ENCODE assay signal across 1 cellular context in genomic region chr7:158317238-158318205, GRCh38.
A peak's percentile ranks its signal among the peaks of the same experiment; 100 is the strongest.
TF ChIP-seq lines count a peak whose summit lies in the region.

No MANE protein-coding gene starts in this region.

TF ChIP-seq in H1, 55 proteins besides CTCF, POLR2A, EP300 and RAD21:
- no peak for TF ChIP-seq SAP30 (IDR thresholded peaks at IDR 0.05; ENCODE audit: insufficient read depth, insufficient replicate concordance, low read length)
- no peak for TF ChIP-seq SP4 (IDR thresholded peaks at IDR 0.05; ENCODE audit: low read length)
- no peak for TF ChIP-seq CBX8 (IDR thresholded peaks at IDR 0.05; ENCODE audit: borderline replicate concordance, low read depth, low read length)
- TF ChIP-seq YY1 (IDR thresholded peaks at IDR 0.05; ENCODE audit: low read depth, low read length) = peak; percentile 66; the same call in 1 of the 2 replicates
- TF ChIP-seq USF2 (IDR thresholded peaks at IDR 0.05; ENCODE audit: low read length) = no peak
- no peak for TF ChIP-seq TEAD4 (IDR thresholded peaks at IDR 0.05; ENCODE audit: low read depth, low read length)
- no peak for TF ChIP-seq BCL11A (IDR thresholded peaks at IDR 0.05; ENCODE audit: low read depth in 2 of 2, low read length in 2 of 2)
- TF ChIP-seq E2F6 (IDR thresholded peaks at IDR 0.05) = peak; percentile 64; the same call in 1 of the 2 replicates
- 0 out of 2 replicates have a peak, but pooled peaks have one; percentile 38 for TF ChIP-seq TBP (IDR thresholded peaks at IDR 0.05; ENCODE audit: low read depth, low read length)
- TF ChIP-seq GABPA (IDR thresholded peaks at IDR 0.05; ENCODE audit: borderline replicate concordance, insufficient read depth, low read length) = no peak
- no peak for TF ChIP-seq KDM5A (IDR thresholded peaks at IDR 0.05; ENCODE audit: low read length)
- no peak for TF ChIP-seq TAF7 (optimal IDR thresholded peaks at IDR 0.05; ENCODE audit: borderline replicate concordance, low read depth, low read length)
- no peak for TF ChIP-seq RNF2 (IDR thresholded peaks at IDR 0.05; ENCODE audit: borderline replicate concordance, low read depth, low read length, missing control alignments, poor library complexity, severe bottlenecking)
- no peak for TF ChIP-seq CHD7 (IDR thresholded peaks at IDR 0.05; ENCODE audit: insufficient replicate concordance, low read length)
- TF ChIP-seq SIN3A (conservative IDR thresholded peaks at IDR 0.05 in 1 of 2, IDR thresholded peaks at IDR 0.05 in 1 of 2; ENCODE audit: low read depth in 1 of 2, low read length in 2 of 2) = no peak
- no peak for TF ChIP-seq NANOG (IDR thresholded peaks at IDR 0.05; ENCODE audit: insufficient read depth, low read depth, low read length, poor library complexity, severe bottlenecking)
- no peak; the same call in 1 of the 2 replicates for TF ChIP-seq PHF8 (conservative IDR thresholded peaks at IDR 0.05; ENCODE audit: low read depth, low read length)
- no peak for TF ChIP-seq CREB1 (IDR thresholded peaks at IDR 0.05)
- TF ChIP-seq CEBPB (IDR thresholded peaks at IDR 0.05; ENCODE audit: low read depth, low read length) = no peak
- TF ChIP-seq BACH1 (IDR thresholded peaks at IDR 0.05; ENCODE audit: low read length) = 0 out of 2 replicates have a peak, but pooled peaks have one; percentile 8
- TF ChIP-seq POU5F1 (IDR thresholded peaks at IDR 0.05; ENCODE audit: low read depth, low read length) = no peak
- no peak for TF ChIP-seq ATF3 (IDR thresholded peaks at IDR 0.05; ENCODE audit: insufficient read depth, low read depth, low read length)
- no peak for TF ChIP-seq CHD1 (IDR thresholded peaks at IDR 0.05; ENCODE audit: low read depth, low read length)
- TF ChIP-seq TAF1 (IDR thresholded peaks at IDR 0.05; ENCODE audit: low read depth, low read length) = 0 out of 2 replicates have a peak, but pooled peaks have one; percentile 22
- no peak for TF ChIP-seq SIX5 (IDR thresholded peaks at IDR 0.05; ENCODE audit: low read depth, low read length)
- TF ChIP-seq RFX5 (IDR thresholded peaks at IDR 0.05; ENCODE audit: borderline replicate concordance, low read depth, low read length) = no peak
- TF ChIP-seq ASH2L (IDR thresholded peaks at IDR 0.05; ENCODE audit: low read length) = peak; percentile 61
- TF ChIP-seq POLR2AphosphoS5 (IDR thresholded peaks at IDR 0.05; ENCODE audit: low read depth, low read length) = no peak
- no peak for TF ChIP-seq GTF2F1 (IDR thresholded peaks at IDR 0.05; ENCODE audit: borderline replicate concordance, low read depth, low read length)
- 0 out of 2 replicates have a peak, but pooled peaks have one; percentile 17 for TF ChIP-seq SUZ12 (IDR thresholded peaks at IDR 0.05; ENCODE audit: low read length)
- TF ChIP-seq JUN (IDR thresholded peaks at IDR 0.05; ENCODE audit: low read depth, low read length) = no peak
- no peak for TF ChIP-seq FOSL1 (IDR thresholded peaks at IDR 0.05; ENCODE audit: insufficient read depth, low read depth, low read length)
- no peak for TF ChIP-seq BRCA1 (IDR thresholded peaks at IDR 0.05; ENCODE audit: low read depth, low read length)
- 0 out of 2 replicates have a peak, but pooled peaks have one; percentile 4 for TF ChIP-seq RBBP5 (IDR thresholded peaks at IDR 0.05; ENCODE audit: borderline replicate concordance, low read depth, low read length)
